In genomic region chr16:74726736-74727135, GRCh38 we compare ENCODE assay signal across 8 cellular contexts. TPM values are rescaled to one million over a fixed set of nuclear protein-coding genes. Genes with fewer than 3 reads are reported as not detected.
DNase-seq lines count a peak whose midpoint lies in the region; ATAC-seq, FAIRE-seq and TF ChIP-seq lines count a peak whose summit lies in the region.

No MANE protein-coding gene starts in this region.

- H2AFZ ChIP-seq in Loucy (ENCODE audit: low read length) (no peak overlapping the region), astrocyte (ENCODE audit: low read depth, low read length) (no peak overlapping the region), neural progenitor cell (replicated peaks) (no peak overlapping the region)

- no peak overlapping the region for H3K27ac Mint-ChIP-seq in astrocyte (ENCODE audit: unreplicated experiment)
- peak overlapping the region; percentile 34 for H3K27ac Mint-ChIP-seq in neural progenitor cell

- TF ChIP-seq CTCF in Loucy (conservative IDR thresholded peaks at IDR 0.05; ENCODE audit: low read length): peak; percentile 65
- peak; percentile 38 for TF ChIP-seq CTCF in astrocyte (IDR thresholded peaks at IDR 0.05; ENCODE audit: insufficient read depth, low read depth, low read length)
- TF ChIP-seq CTCF in neural progenitor cell (IDR thresholded peaks at IDR 0.05): peak; percentile 61
- no peak for TF ChIP-seq CTCF in coronary artery (IDR thresholded peaks at IDR 0.05)

- no peak for FAIRE-seq in astrocyte (lab: Jason Lieb, UNC)

- H3K4me3 Mint-ChIP-seq in astrocyte (ENCODE audit: unreplicated experiment): no peak overlapping the region
- no peak overlapping the region for H3K4me3 Mint-ChIP-seq in neural progenitor cell

- H3K27me3 ChIP-seq in Loucy (ENCODE audit: insufficient read depth, low read length, poor library complexity, severe bottlenecking): no peaks in the 10 kb centered on the region
- no peaks in the 10 kb centered on the region for H3K27me3 ChIP-seq in astrocyte (ENCODE audit: insufficient read depth, low read length)
- no peaks in the 10 kb centered on the region for H3K27me3 ChIP-seq in neural progenitor cell

- H3K27me3 Mint-ChIP-seq in astrocyte (ENCODE audit: low read depth, unreplicated experiment) (peaks cover 12% of the 10 kb centered on the region), neural progenitor cell (ENCODE audit: insufficient read depth, low read depth) (peaks cover 10% of the 10 kb centered on the region)

- H3K27ac ChIP-seq in astrocyte (ENCODE audit: low read depth, low read length) (no peak overlapping the region), neural progenitor cell (no peak overlapping the region), coronary artery (no peak overlapping the region)

- DNase-seq in ELF-1 (ENCODE audit: low read depth, low spot score): peak; percentile 87
- DNase-seq in astrocyte (ENCODE audit: low read depth): no peak
- DNase-seq in neural progenitor cell (ENCODE audit: low spot score): no peak
- no peak for DNase-seq in inferior parietal cortex (ENCODE audit: extremely low spot score)
- no peak for DNase-seq in amniotic stem cell (lab: John Stamatoyannopoulos, UW)
- DNase-seq in coronary artery (ENCODE audit: low spot score): no peak

- no peaks in the 10 kb centered on the region for H3K79me2 ChIP-seq in Loucy (ENCODE audit: insufficient read depth, low read length)
- H3K79me2 ChIP-seq in astrocyte (ENCODE audit: insufficient read depth, low read length): no peaks in the 10 kb centered on the region
- no peaks in the 10 kb centered on the region for H3K79me2 ChIP-seq in neural progenitor cell (ENCODE audit: low read depth)

- H3K9me3 Mint-ChIP-seq in astrocyte (ENCODE audit: unreplicated experiment) (peaks cover 10% of the 10 kb centered on the region), neural progenitor cell (peaks cover 10% of the 10 kb centered on the region)

- no peaks in the 10 kb centered on the region for H3K9me2 ChIP-seq in Loucy (replicated peaks; ENCODE audit: low read depth, low read length)

- peaks cover 5% of the 10 kb centered on the region for H3K36me3 Mint-ChIP-seq in astrocyte (ENCODE audit: low read depth, unreplicated experiment)
- H3K36me3 Mint-ChIP-seq in neural progenitor cell: no peaks in the 10 kb centered on the region

- H4K20me1 ChIP-seq in Loucy (ENCODE audit: insufficient read depth, low read length, poor library complexity, severe bottlenecking) (no peaks in the 10 kb centered on the region), astrocyte (ENCODE audit: insufficient read depth, low read length) (no peaks in the 10 kb centered on the region), neural progenitor cell (ENCODE audit: low read depth) (no peaks in the 10 kb centered on the region)

- peaks cover 4% of the 10 kb centered on the region; the same call in 1 of the 2 replicates for H3K9me3 ChIP-seq in Loucy (ENCODE audit: insufficient read depth, low read depth, low read length)
- H3K9me3 ChIP-seq in astrocyte (ENCODE audit: insufficient read depth, low read depth, low read length): peaks cover 4% of the 10 kb centered on the region
- no peaks in the 10 kb centered on the region for H3K9me3 ChIP-seq in neural progenitor cell (ENCODE audit: low read depth)

- no peaks in the 10 kb centered on the region for H3K36me3 ChIP-seq in Loucy (ENCODE audit: insufficient read depth, low read length)
- no peaks in the 10 kb centered on the region for H3K36me3 ChIP-seq in astrocyte (ENCODE audit: insufficient read depth, low read length)
- no peaks in the 10 kb centered on the region for H3K36me3 ChIP-seq in neural progenitor cell

- H3K9ac ChIP-seq in Loucy (ENCODE audit: low read depth, low read length, poor library complexity, severe bottlenecking) (no peak overlapping the region), astrocyte (ENCODE audit: low read length) (no peak overlapping the region), neural progenitor cell (no peak overlapping the region)

- no peak overlapping the region for H3K4me3 ChIP-seq in Loucy (ENCODE audit: low read length, poor library complexity, severe bottlenecking)
- no peak overlapping the region for H3K4me3 ChIP-seq in astrocyte (ENCODE audit: insufficient read depth, low read depth, low read length)
- H3K4me3 ChIP-seq in neural progenitor cell: no peak overlapping the region
- no peak overlapping the region for H3K4me3 ChIP-seq in coronary artery

- H3K4me1 ChIP-seq in Loucy (ENCODE audit: insufficient read depth, low read length, poor library complexity, severe bottlenecking) (peaks cover 18% of the 10 kb centered on the region), astrocyte (ENCODE audit: insufficient read depth, low read length) (peaks cover 11% of the 10 kb centered on the region), neural progenitor cell (no peaks in the 10 kb centered on the region)

- H3K4me2 ChIP-seq in Loucy (ENCODE audit: low read depth, low read length, poor library complexity, severe bottlenecking) (no peak overlapping the region), astrocyte (ENCODE audit: low read length) (no peak overlapping the region), neural progenitor cell (no peak overlapping the region)

- H3F3A ChIP-seq in Loucy (ENCODE audit: low read depth) (no peaks in the 10 kb centered on the region), neural progenitor cell (ENCODE audit: low read depth) (no peaks in the 10 kb centered on the region)

- no peak for ATAC-seq in HG02763 (IDR thresholded peaks at IDR 0.05; ENCODE audit: unreplicated experiment)

- H3K4me1 Mint-ChIP-seq in astrocyte (ENCODE audit: low read depth, unreplicated experiment): peaks cover 7% of the 10 kb centered on the region
- peaks cover 16% of the 10 kb centered on the region for H3K4me1 Mint-ChIP-seq in neural progenitor cell

RNA-seq across cellular contexts. Expression of gene MLKL, which starts 26.1 kb away (rescaled TPM):
- total RNA-seq in astrocyte (5.6 and 6.2 TPM in 2 replicates), neural progenitor cell (ENCODE audit: low replicate concordance) (0.04 and 0.31 TPM in 2 replicates)

RNA-seq across cellular contexts. Expression of gene FA2H, which starts 47.9 kb away (rescaled TPM):
- 0.14 TPM in 1 of 2 replicates, not detected in the other for total RNA-seq in astrocyte
- not detected in 2 replicates for total RNA-seq in neural progenitor cell (ENCODE audit: low replicate concordance)
